26 cellular contexts compared by ENCODE assay signal in the genomic region with DNA sequence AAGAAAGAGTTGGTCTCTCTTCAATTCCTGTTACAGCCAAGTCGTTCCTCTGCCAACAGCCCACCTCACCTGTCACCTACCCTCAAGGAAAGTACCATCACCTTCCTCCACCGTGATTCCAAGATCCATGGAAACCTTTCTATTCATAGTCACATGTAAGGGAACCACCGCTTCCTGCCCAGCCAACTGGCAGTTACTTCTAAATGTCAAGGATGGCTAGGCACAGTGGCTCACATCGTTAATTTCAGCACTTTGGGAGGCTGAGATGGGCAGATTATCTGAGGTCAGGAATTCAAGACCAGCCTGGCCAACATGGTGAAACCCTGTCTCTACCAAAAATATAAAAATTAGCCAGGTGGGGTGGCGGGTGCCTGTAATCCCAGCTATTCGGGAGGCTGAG.
DNase-seq lines count a peak whose midpoint lies in the region; ATAC-seq, FAIRE-seq and TF ChIP-seq lines count a peak whose summit lies in the region.
"Had no signal": no experiment of that assay in that cellular context is flagged by ENCODE, and none has a peak within 500 bp of the region (broad histone marks: within the 10 kb centered on the region; RNA-seq: fewer than 3 reads in every experiment).

No MANE protein-coding gene starts in this region.

- intact Hi-C loops in CD8-positive, alpha-beta T cell (cut with DNase I, micrococcal nuclease), result no loop called here
- intact Hi-C loops in left colon (cut with DNase I, micrococcal nuclease), result no loop called here

- WGBS in A549 (ENCODE audit: missing lambda C conversion rate), result 88% methylated on average over 6 of the region's 6 CpGs

- peaks cover 64% of the 10 kb centered on the region for H3K4me1 ChIP-seq in A549
- H3K4me1 ChIP-seq in CD8-positive, alpha-beta T cell (ENCODE audit: insufficient read depth, low read length), result peaks cover 44% of the 10 kb centered on the region

- no peak overlapping the region for H3K4me2 ChIP-seq in A549

- H3K27me3 ChIP-seq in CD8-positive, alpha-beta T cell (ENCODE audit: insufficient read depth, low read length), result no peaks in the 10 kb centered on the region
- H3K27me3 ChIP-seq: heart right ventricle, Peyer's patch, stomach, thyroid gland had no signal

- no peaks in the 10 kb centered on the region for H3K27me3 Mint-ChIP-seq in CD8-positive, alpha-beta T cell (ENCODE audit: low read depth)
- no peaks in the 10 kb centered on the region for H3K27me3 Mint-ChIP-seq in activated naive CD8-positive, alpha-beta T cell treated with anti-CD3 and anti-CD28 coated beads for 36 hours
- no peaks in the 10 kb centered on the region for H3K27me3 Mint-ChIP-seq in naive B cell
- H3K27me3 Mint-ChIP-seq: brain; effector memory CD8-positive, alpha-beta T cell had no signal

- peak overlapping the region; percentile 1 to 93; a peak in 3 of 6 replicates for H3K27ac ChIP-seq in A549
- H3K27ac ChIP-seq in CD8-positive, alpha-beta T cell (ENCODE audit: low read depth, low read length), result no peak overlapping the region
- H3K27ac ChIP-seq: heart right ventricle, Peyer's patch, stomach, thyroid gland had no signal

- H3K4me3 ChIP-seq in A549, result no peak overlapping the region
- H3K4me3 ChIP-seq in CD8-positive, alpha-beta T cell (ENCODE audit: low read depth, low read length), result no peak overlapping the region
- H3K4me3 ChIP-seq: HAP-1, heart right ventricle, Peyer's patch, stomach, thyroid gland had no signal

- ATAC-seq in A549 (no peak), naive B cell (ENCODE audit: low read depth in 2 of 2) (no peak), left colon (no peak)
- ATAC-seq in CD8-positive, alpha-beta T cell, result no peak
- ATAC-seq: effector memory CD8-positive, alpha-beta T cell; heart right ventricle; left cardiac atrium had no signal

- no peak for TF ChIP-seq EP300 in A549 (IDR thresholded peaks at IDR 0.05)

- CTCF ChIA-PET in A549 (lab: Yijun Ruan, JAX), result no interaction called here
- CTCF ChIA-PET in CD8-positive, alpha-beta T cell (lab: Charles Lee), result interaction anchor here (0.6 kb wide), 1 partner anchor 448 kb away, joined by 3 read pairs; no protein-coding TSS in a partner anchor

- peaks cover 8% of the 10 kb centered on the region for H3K36me3 Mint-ChIP-seq in CD8-positive, alpha-beta T cell
- peaks cover 48% of the 10 kb centered on the region for H3K36me3 Mint-ChIP-seq in activated naive CD8-positive, alpha-beta T cell treated with anti-CD3 and anti-CD28 coated beads for 36 hours
- H3K36me3 Mint-ChIP-seq in naive B cell, result peaks cover 7 to 20% of the 10 kb centered on the region in 2 donors

- no peak overlapping the region for H3K4me3 Mint-ChIP-seq in CD8-positive, alpha-beta T cell
- H3K4me3 Mint-ChIP-seq in activated naive CD8-positive, alpha-beta T cell treated with anti-CD3 and anti-CD28 coated beads for 36 hours, result no peak overlapping the region
- H3K4me3 Mint-ChIP-seq in naive B cell, result peak overlapping the region in 4 of 8 donors; percentile 0 to 48 (median 28)
- H3K4me3 Mint-ChIP-seq: brain; effector memory CD8-positive, alpha-beta T cell; memory B cell had no signal

- TF ChIP-seq POLR2A in A549 (IDR thresholded peaks at IDR 0.05; ENCODE audit: low read length), result no peak

- no peak for TF ChIP-seq RAD21 in A549 (conservative IDR thresholded peaks at IDR 0.05 in 1 of 2, IDR thresholded peaks at IDR 0.05 in 1 of 2)

- no peak for TF ChIP-seq CTCF in A549 (IDR thresholded peaks at IDR 0.05)
- no peak for TF ChIP-seq CTCF in CD8-positive, alpha-beta T cell (IDR thresholded peaks at IDR 0.05)

- FAIRE-seq in A549 (lab: Jason Lieb, UNC) (no peak), frontal cortex (lab: Jason Lieb, UNC) (no peak)

- no peaks in the 10 kb centered on the region for H3K36me3 ChIP-seq in CD8-positive, alpha-beta T cell (ENCODE audit: insufficient read depth, low read length)
- H3K36me3 ChIP-seq: HAP-1, heart right ventricle, Peyer's patch, stomach, thyroid gland had no signal

- H3K9me3 ChIP-seq in A549, result no peaks in the 10 kb centered on the region
- no peaks in the 10 kb centered on the region for H3K9me3 ChIP-seq in CD8-positive, alpha-beta T cell (ENCODE audit: low read length)
- H3K9me3 ChIP-seq: HAP-1, heart right ventricle, Peyer's patch, stomach, thyroid gland had no signal

- DNase-seq in A549 (ENCODE audit: low read depth in 1 of 2, low spot score in 1 of 2) (no peak), naive B cell (no peak), inferior parietal cortex (ENCODE audit: extremely low spot score) (no peak), left colon (no peak), frontal cortex (ENCODE audit: low spot score in 2 of 2) (no peak)
- no peak for DNase-seq in CD8-positive, alpha-beta T cell
- no peak for DNase-seq in activated naive CD8-positive, alpha-beta T cell treated with anti-CD3 and anti-CD28 coated beads for 36 hours
- DNase-seq in activated CD4-positive, alpha-beta T cell treated with anti-CD3 and anti-CD28 coated beads for 1 hour, result no peak
- DNase-seq: activated CD4-positive, alpha-beta T cell treated with anti-CD3 and anti-CD28 coated beads, Interleukin-2, amount 50 U/mL, for 4 hours; activated CD8-positive, alpha-beta memory T cell treated with anti-CD3 and anti-CD28 coated beads, Interleukin-2, amount 50 U/mL, for 4 hours; effector memory CD8-positive, alpha-beta T cell; heart right ventricle; KG1; left cardiac atrium; MM.1S; NCI-H1417 treated with DMSO at 0.1 percent for 48 hours; NCI-H2081; NCI-H226; NCI-H69; Peyer's patch; stomach; SW 1271 had no signal

- peaks cover 79% of the 10 kb centered on the region for H3K4me1 Mint-ChIP-seq in CD8-positive, alpha-beta T cell (ENCODE audit: low read depth)
- H3K4me1 Mint-ChIP-seq in activated naive CD8-positive, alpha-beta T cell treated with anti-CD3 and anti-CD28 coated beads for 36 hours, result peaks cover 68% of the 10 kb centered on the region
- H3K4me1 Mint-ChIP-seq in naive B cell, result peaks cover 63 to 94% (median 93%) of the 10 kb centered on the region in 3 donors

- peaks cover 5% of the 10 kb centered on the region for H3K9me3 Mint-ChIP-seq in CD8-positive, alpha-beta T cell
- peaks cover 5% of the 10 kb centered on the region for H3K9me3 Mint-ChIP-seq in activated naive CD8-positive, alpha-beta T cell treated with anti-CD3 and anti-CD28 coated beads for 36 hours
- H3K9me3 Mint-ChIP-seq in naive B cell, result no peaks in the 10 kb centered on the region
- H3K9me3 Mint-ChIP-seq: effector memory CD8-positive, alpha-beta T cell; memory B cell had no signal

- POLR2A ChIA-PET in A549 (lab: Yijun Ruan, JAX), result no interaction called here
- POLR2A ChIA-PET in CD8-positive, alpha-beta T cell (lab: Charles Lee), result no interaction called here

- H3K27ac Mint-ChIP-seq in CD8-positive, alpha-beta T cell, result peak overlapping the region; percentile 84
- H3K27ac Mint-ChIP-seq in activated naive CD8-positive, alpha-beta T cell treated with anti-CD3 and anti-CD28 coated beads for 36 hours, result peak overlapping the region; percentile 14
- H3K27ac Mint-ChIP-seq in naive B cell, result peak overlapping the region; percentile 46 to 70 (median 64)
- H3K27ac Mint-ChIP-seq: brain, memory B cell had no signal

TF ChIP-seq in A549, 52 proteins besides CTCF, POLR2A, EP300 and RAD21:
- TF ChIP-seq CEBPB (IDR thresholded peaks at IDR 0.05) (no peak), CBX2 (IDR thresholded peaks at IDR 0.05; ENCODE audit: borderline replicate concordance, low read depth) (no peak), RCOR1 (IDR thresholded peaks at IDR 0.05; ENCODE audit: low read depth, low read length) (no peak), EHF (CRISPR knock-in tag; IDR thresholded peaks at IDR 0.05) (no peak), KDM1A (IDR thresholded peaks at IDR 0.05; ENCODE audit: low read depth) (no peak), KDM5A (IDR thresholded peaks at IDR 0.05) (no peak)

Comparison
In these comparisons a context has a peak if more than half of its experiments do, and no peak if none do; other contexts are left out.
1. H3K27ac Mint-ChIP-seq: peak in every context shown above with its lines; median percentile 84 in CD8-positive, alpha-beta T cell; 64 in naive B cell; 14 in activated naive CD8-positive, alpha-beta T cell treated with anti-CD3 and anti-CD28 coated beads for 36 hours.